Comparison of ENCODE assay signal across 17 cellular contexts in the genomic region with DNA sequence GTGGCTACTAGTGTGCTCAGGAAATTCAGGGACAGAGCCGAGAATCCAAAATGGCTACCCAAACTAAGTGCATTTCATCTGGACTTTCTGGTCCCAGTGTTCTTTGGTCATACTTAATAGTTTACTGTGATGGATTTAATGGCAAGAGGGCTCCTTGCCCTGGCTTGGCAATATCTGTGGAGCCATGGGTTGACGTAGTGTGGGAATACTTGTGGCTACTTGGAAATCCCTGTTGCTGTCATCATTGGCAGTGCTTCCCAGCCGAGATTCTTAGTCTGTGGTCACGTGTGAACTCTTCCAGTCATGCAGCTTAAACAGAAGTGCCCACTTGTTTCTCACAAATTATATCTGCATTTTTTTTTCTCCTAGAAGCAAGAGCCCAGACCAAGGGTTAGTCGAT.
A peak's percentile ranks its signal among the peaks of the same experiment; 100 is the strongest.
DNase-seq lines count a peak whose midpoint lies in the region; ATAC-seq and TF ChIP-seq lines count a peak whose summit lies in the region.
"Had no signal": no experiment of that assay in that cellular context is flagged by ENCODE, and none has a peak within 500 bp of the region (broad histone marks: within the 10 kb centered on the region; RNA-seq: fewer than 3 reads in every experiment).

No MANE protein-coding gene starts in this region.

- TF ChIP-seq EP300 in tibial nerve (IDR thresholded peaks at IDR 0.05), result peak in 1 of 2 donors; percentile 15

- H3F3A ChIP-seq in PC-9 (ENCODE audit: insufficient read depth, low read depth), result no peaks in the 10 kb centered on the region; the same call in 1 of the 2 replicates

- no peak for ATAC-seq in HG02852 (IDR thresholded peaks at IDR 0.05; ENCODE audit: unreplicated experiment)

- CTCF ChIA-PET in PC-9 (lab: Charles Lee), result no interaction called here

- H3K4me2 ChIP-seq in PC-9, result no peak overlapping the region

- no TSS peak for BruUV-seq in PC-9 (replicated peaks; lab: Mats Ljungman, UMichigan)

- H3K9me3 ChIP-seq in right atrium auricular region, result no peaks in the 10 kb centered on the region
- H3K9me3 ChIP-seq in tibial nerve, result no peaks in the 10 kb centered on the region
- H3K9me3 ChIP-seq in PC-9 (ENCODE audit: insufficient read depth, low read depth), result no peaks in the 10 kb centered on the region
- H3K9me3 ChIP-seq: esophagus squamous epithelium, tibial artery had no signal

- H3K4me3 ChIP-seq in astrocyte of the spinal cord (ENCODE audit: low read depth, low read length), result no peak overlapping the region
- H3K4me3 ChIP-seq in right atrium auricular region, result no peak overlapping the region
- H3K4me3 ChIP-seq in tibial nerve, result no peak overlapping the region
- no peak overlapping the region for H3K4me3 ChIP-seq in PC-9
- H3K4me3 ChIP-seq: esophagus squamous epithelium, tibial artery had no signal

- H3K79me2 ChIP-seq in PC-9 (ENCODE audit: low read depth), result no peaks in the 10 kb centered on the region

- H2AFZ ChIP-seq in PC-9, result no peak overlapping the region

- no peaks in the 10 kb centered on the region for H3K27me3 ChIP-seq in right atrium auricular region
- no peaks in the 10 kb centered on the region for H3K27me3 ChIP-seq in tibial nerve
- no peaks in the 10 kb centered on the region for H3K27me3 ChIP-seq in PC-9 (ENCODE audit: insufficient read depth, low read depth)
- H3K27me3 ChIP-seq: esophagus squamous epithelium, tibial artery had no signal

- WGBS in tibial nerve, 2 donors, result 65 to 74% methylated on average over 5 of the region's 5 CpGs

- H3K9me2 ChIP-seq in PC-9 (ENCODE audit: insufficient read depth), result no peaks in the 10 kb centered on the region

- DNase-seq in GM03348 (ENCODE audit: low spot score) (peak; percentile 69), astrocyte of the spinal cord (ENCODE audit: low read depth, low spot score) (peak; percentile 89), right atrium auricular region (ENCODE audit: low spot score) (peak; percentile 67), tibial nerve (ENCODE audit: low spot score in 2 of 2) (peak; percentile 35 to 71), PC-9 (no peak), NOMO-1 (lab: John Stamatoyannopoulos, UW; ENCODE audit: unreplicated experiment in 2 of 2) (no peak)
- DNase-seq: activated CD4-positive, alpha-beta T cell treated with anti-CD3 and anti-CD28 coated beads for 1 hour; activated T-cell treated with anti-CD3 and anti-CD28 coated beads for 4 hours; amniotic stem cell; CD4-positive, alpha-beta memory T cell; esophagus squamous epithelium; Karpas-422; mesendoderm; NCI-H524; occipital lobe had no signal

- TF ChIP-seq CTCF in astrocyte of the spinal cord (IDR thresholded peaks at IDR 0.05; ENCODE audit: low read depth, low read length) (no peak), right atrium auricular region (IDR thresholded peaks at IDR 0.05) (no peak), tibial nerve (IDR thresholded peaks at IDR 0.05) (no peak), PC-9 (conservative IDR thresholded peaks at IDR 0.05) (no peak)

- intact Hi-C loops in PC-9 (cut with micrococcal nuclease; ENCODE audit: unreplicated experiment), result no loop called here

- in situ Hi-C loops in astrocyte of the spinal cord (cut with HindIII; ENCODE audit: low sequenced_read_pairs), result no loop called here

- H3K4me1 ChIP-seq in right atrium auricular region (no peaks in the 10 kb centered on the region), tibial nerve (peaks cover 0 to 14% (median 3%) of the 10 kb centered on the region in 4 donors), PC-9 (replicated peaks; ENCODE audit: insufficient read depth) (peaks cover 17% of the 10 kb centered on the region)
- H3K4me1 ChIP-seq: esophagus squamous epithelium had no signal

- no peaks in the 10 kb centered on the region for H3K36me3 ChIP-seq in right atrium auricular region
- no peaks in the 10 kb centered on the region for H3K36me3 ChIP-seq in tibial nerve
- H3K36me3 ChIP-seq in PC-9 (ENCODE audit: low read depth), result no peaks in the 10 kb centered on the region
- H3K36me3 ChIP-seq: esophagus squamous epithelium, tibial artery had no signal

- POLR2A ChIA-PET in PC-9 (lab: Charles Lee; ENCODE audit: unreplicated experiment), result no interaction called here

- no peak for TF ChIP-seq POLR2A in tibial nerve (IDR thresholded peaks at IDR 0.05)

- no peaks in the 10 kb centered on the region for H4K20me1 ChIP-seq in PC-9 (ENCODE audit: insufficient read depth)

- H3K27ac ChIP-seq in right atrium auricular region (no peak overlapping the region), tibial nerve (peak overlapping the region in 1 of 4 donors; percentile 3), PC-9 (no peak overlapping the region)
- H3K27ac ChIP-seq: esophagus squamous epithelium, tibial artery had no signal

Comparison
In these comparisons a context has a peak if more than half of its experiments do, and no peak if none do; other contexts are left out.
1. DNase-seq: peak in GM03348 (single experiment), astrocyte of the spinal cord (single experiment), right atrium auricular region (single experiment) and tibial nerve (2 of 2); none in PC-9 (0 of 2) and NOMO-1 (0 of 2).